In the genomic region with DNA sequence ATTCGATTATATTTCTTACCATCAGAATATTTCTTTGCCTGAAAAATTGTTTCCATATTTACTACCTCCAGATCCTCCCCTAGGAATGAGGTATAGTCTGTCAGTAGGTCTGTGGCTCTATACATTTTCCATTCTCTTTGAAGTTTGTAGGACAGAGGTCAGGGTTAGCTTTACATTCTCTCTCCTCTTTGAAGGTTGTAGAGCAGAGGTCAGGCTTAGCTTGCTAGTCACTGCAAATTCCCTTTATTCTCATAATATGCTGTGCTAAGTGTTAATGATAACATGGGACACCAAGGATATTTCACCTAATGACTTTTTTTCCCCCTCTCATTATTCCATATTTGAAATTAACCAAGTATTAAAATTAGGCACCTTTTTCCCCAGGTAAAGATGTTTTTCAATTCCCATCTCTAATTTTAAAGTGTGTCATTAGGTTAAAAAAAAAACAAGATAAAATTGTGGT, we compare ENCODE assay signal across 1 cellular context.
TF ChIP-seq lines count a peak whose summit lies in the region.

No MANE protein-coding gene starts in this region.

TF ChIP-seq in HepG2, 621 proteins besides CTCF, POLR2A, EP300 and RAD21 (continued from another document and continues in another):
- TF ChIP-seq, protein P1, sequence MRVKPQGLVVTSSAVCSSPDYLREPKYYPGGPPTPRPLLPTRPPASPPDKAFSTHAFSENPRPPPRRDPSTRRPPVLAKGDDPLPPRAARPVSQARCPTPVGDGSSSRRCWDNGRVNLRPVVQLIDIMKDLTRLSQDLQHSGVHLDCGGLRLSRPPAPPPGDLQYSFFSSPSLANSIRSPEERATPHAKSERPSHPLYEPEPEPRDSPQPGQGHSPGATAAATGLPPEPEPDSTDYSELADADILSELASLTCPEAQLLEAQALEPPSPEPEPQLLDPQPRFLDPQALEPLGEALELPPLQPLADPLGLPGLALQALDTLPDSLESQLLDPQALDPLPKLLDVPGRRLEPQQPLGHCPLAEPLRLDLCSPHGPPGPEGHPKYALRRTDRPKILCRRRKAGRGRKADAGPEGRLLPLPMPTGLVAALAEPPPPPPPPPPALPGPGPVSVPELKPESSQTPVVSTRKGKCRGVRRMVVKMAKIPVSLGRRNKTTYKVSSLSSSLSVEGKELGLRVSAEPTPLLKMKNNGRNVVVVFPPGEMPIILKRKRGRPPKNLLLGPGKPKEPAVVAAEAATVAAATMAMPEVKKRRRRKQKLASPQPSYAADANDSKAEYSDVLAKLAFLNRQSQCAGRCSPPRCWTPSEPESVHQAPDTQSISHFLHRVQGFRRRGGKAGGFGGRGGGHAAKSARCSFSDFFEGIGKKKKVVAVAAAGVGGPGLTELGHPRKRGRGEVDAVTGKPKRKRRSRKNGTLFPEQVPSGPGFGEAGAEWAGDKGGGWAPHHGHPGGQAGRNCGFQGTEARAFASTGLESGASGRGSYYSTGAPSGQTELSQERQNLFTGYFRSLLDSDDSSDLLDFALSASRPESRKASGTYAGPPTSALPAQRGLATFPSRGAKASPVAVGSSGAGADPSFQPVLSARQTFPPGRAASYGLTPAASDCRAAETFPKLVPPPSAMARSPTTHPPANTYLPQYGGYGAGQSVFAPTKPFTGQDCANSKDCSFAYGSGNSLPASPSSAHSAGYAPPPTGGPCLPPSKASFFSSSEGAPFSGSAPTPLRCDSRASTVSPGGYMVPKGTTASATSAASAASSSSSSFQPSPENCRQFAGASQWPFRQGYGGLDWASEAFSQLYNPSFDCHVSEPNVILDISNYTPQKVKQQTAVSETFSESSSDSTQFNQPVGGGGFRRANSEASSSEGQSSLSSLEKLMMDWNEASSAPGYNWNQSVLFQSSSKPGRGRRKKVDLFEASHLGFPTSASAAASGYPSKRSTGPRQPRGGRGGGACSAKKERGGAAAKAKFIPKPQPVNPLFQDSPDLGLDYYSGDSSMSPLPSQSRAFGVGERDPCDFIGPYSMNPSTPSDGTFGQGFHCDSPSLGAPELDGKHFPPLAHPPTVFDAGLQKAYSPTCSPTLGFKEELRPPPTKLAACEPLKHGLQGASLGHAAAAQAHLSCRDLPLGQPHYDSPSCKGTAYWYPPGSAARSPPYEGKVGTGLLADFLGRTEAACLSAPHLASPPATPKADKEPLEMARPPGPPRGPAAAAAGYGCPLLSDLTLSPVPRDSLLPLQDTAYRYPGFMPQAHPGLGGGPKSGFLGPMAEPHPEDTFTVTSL (CRISPR knock-in tag; IDR thresholded peaks at IDR 0.05; ENCODE audit: borderline replicate concordance) = peak; percentile 99
- TF ChIP-seq CBX2 (IDR thresholded peaks at IDR 0.05; ENCODE audit: low read depth, low read length) = no peak
- TF ChIP-seq CBX2 (CRISPR knock-in tag; IDR thresholded peaks at IDR 0.05; ENCODE audit: low read depth) = no peak
- TF ChIP-seq ZFP1 (CRISPR knock-in tag; IDR thresholded peaks at IDR 0.05) = no peak
- no peak for TF ChIP-seq ZNF207 (IDR thresholded peaks at IDR 0.05; ENCODE audit: borderline replicate concordance)
- TF ChIP-seq POLR2AphosphoS2 (IDR thresholded peaks at IDR 0.05; ENCODE audit: low read depth, low read length) = no peak
- TF ChIP-seq YY1 (IDR thresholded peaks at IDR 0.05; ENCODE audit: insufficient read depth, insufficient replicate concordance, low read depth, low read length) = no peak
- TF ChIP-seq ZNF496 (CRISPR knock-in tag; IDR thresholded peaks at IDR 0.05; ENCODE audit: insufficient replicate concordance) = no peak
- TF ChIP-seq AGO2 (optimal IDR thresholded peaks at IDR 0.05; ENCODE audit: low read depth, low read length) = no peak
- TF ChIP-seq, protein P2, sequence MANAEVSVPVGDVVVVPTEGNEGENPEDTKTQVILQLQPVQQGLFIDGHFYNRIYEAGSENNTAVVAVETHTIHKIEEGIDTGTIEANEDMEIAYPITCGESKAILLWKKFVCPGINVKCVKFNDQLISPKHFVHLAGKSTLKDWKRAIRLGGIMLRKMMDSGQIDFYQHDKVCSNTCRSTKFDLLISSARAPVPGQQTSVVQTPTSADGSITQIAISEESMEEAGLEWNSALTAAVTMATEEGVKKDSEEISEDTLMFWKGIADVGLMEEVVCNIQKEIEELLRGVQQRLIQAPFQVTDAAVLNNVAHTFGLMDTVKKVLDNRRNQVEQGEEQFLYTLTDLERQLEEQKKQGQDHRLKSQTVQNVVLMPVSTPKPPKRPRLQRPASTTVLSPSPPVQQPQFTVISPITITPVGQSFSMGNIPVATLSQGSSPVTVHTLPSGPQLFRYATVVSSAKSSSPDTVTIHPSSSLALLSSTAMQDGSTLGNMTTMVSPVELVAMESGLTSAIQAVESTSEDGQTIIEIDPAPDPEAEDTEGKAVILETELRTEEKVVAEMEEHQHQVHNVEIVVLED (CRISPR knock-in tag; IDR thresholded peaks at IDR 0.05; ENCODE audit: borderline replicate concordance) = 0 out of 2 replicates have a peak, but pooled peaks have one; percentile 25
- no peak for TF ChIP-seq MEF2D (CRISPR knock-in tag; IDR thresholded peaks at IDR 0.05)
- TF ChIP-seq STAT5B (CRISPR knock-in tag; IDR thresholded peaks at IDR 0.05) = no peak
- no peak for TF ChIP-seq GPN1 (CRISPR knock-in tag; IDR thresholded peaks at IDR 0.05; ENCODE audit: borderline replicate concordance)
- TF ChIP-seq SOX5 (CRISPR knock-in tag; IDR thresholded peaks at IDR 0.05; ENCODE audit: borderline replicate concordance) = peak; percentile 94
- no peak for TF ChIP-seq XBP1 (CRISPR knock-in tag; IDR thresholded peaks at IDR 0.05)
- TF ChIP-seq ZSCAN12 (CRISPR knock-in tag; IDR thresholded peaks at IDR 0.05) = 0 out of 2 replicates have a peak, but pooled peaks have one; percentile 60
- TF ChIP-seq ZBTB20 (CRISPR knock-in tag; IDR thresholded peaks at IDR 0.05; ENCODE audit: borderline replicate concordance, low read depth) = peak; percentile 100
- TF ChIP-seq NFE2L2 (IDR thresholded peaks at IDR 0.05; ENCODE audit: low read length) = no peak
- TF ChIP-seq, protein P3, sequence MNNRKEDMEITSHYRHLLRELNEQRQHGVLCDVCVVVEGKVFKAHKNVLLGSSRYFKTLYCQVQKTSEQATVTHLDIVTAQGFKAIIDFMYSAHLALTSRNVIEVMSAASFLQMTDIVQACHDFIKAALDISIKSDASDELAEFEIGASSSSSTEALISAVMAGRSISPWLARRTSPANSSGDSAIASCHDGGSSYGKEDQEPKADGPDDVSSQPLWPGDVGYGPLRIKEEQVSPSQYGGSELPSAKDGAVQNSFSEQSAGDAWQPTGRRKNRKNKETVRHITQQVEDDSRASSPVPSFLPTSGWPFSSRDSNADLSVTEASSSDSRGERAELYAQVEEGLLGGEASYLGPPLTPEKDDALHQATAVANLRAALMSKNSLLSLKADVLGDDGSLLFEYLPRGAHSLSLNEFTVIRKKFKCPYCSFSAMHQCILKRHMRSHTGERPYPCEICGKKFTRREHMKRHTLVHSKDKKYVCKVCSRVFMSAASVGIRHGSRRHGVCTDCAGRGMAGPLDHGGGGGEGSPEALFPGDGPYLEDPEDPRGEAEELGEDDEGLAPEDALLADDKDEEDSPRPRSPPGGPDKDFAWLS (CRISPR knock-in tag; IDR thresholded peaks at IDR 0.05; ENCODE audit: borderline replicate concordance) = no peak
- no peak for TF ChIP-seq ATF7 (IDR thresholded peaks at IDR 0.05)
- no peak for TF ChIP-seq ATF7 (CRISPR knock-in tag; IDR thresholded peaks at IDR 0.05)
- no peak for TF ChIP-seq ZNF432 (CRISPR knock-in tag; IDR thresholded peaks at IDR 0.05; ENCODE audit: borderline replicate concordance)
- TF ChIP-seq, protein P4, sequence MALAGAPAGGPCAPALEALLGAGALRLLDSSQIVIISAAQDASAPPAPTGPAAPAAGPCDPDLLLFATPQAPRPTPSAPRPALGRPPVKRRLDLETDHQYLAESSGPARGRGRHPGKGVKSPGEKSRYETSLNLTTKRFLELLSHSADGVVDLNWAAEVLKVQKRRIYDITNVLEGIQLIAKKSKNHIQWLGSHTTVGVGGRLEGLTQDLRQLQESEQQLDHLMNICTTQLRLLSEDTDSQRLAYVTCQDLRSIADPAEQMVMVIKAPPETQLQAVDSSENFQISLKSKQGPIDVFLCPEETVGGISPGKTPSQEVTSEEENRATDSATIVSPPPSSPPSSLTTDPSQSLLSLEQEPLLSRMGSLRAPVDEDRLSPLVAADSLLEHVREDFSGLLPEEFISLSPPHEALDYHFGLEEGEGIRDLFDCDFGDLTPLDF (CRISPR knock-in tag; IDR thresholded peaks at IDR 0.05) = no peak
- TF ChIP-seq ZNF776 (CRISPR knock-in tag; IDR thresholded peaks at IDR 0.05) = no peak
- no peak for TF ChIP-seq KDM5B (CRISPR knock-in tag; IDR thresholded peaks at IDR 0.05; ENCODE audit: borderline replicate concordance)
- TF ChIP-seq ZBTB3 (CRISPR knock-in tag; IDR thresholded peaks at IDR 0.05; ENCODE audit: borderline replicate concordance, low read depth) = no peak
- peak; percentile 73; the same call in 1 of the 2 replicates for TF ChIP-seq EHMT2 (IDR thresholded peaks at IDR 0.05; ENCODE audit: borderline replicate concordance, low read depth, low read length)
- TF ChIP-seq ZFP36L1 (CRISPR knock-in tag; IDR thresholded peaks at IDR 0.05) = no peak
- TF ChIP-seq, protein P5, sequence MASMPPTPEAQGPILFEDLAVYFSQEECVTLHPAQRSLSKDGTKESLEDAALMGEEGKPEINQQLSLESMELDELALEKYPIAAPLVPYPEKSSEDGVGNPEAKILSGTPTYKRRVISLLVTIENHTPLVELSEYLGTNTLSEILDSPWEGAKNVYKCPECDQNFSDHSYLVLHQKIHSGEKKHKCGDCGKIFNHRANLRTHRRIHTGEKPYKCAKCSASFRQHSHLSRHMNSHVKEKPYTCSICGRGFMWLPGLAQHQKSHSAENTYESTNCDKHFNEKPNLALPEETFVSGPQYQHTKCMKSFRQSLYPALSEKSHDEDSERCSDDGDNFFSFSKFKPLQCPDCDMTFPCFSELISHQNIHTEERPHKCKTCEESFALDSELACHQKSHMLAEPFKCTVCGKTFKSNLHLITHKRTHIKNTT (CRISPR knock-in tag; IDR thresholded peaks at IDR 0.05) = no peak
- TF ChIP-seq ZNF274 (CRISPR knock-in tag; IDR thresholded peaks at IDR 0.05) = no peak
- TF ChIP-seq DR1 (CRISPR knock-in tag; IDR thresholded peaks at IDR 0.05) = no peak
- no peak for TF ChIP-seq NFKBIZ (CRISPR knock-in tag; IDR thresholded peaks at IDR 0.05)
- TF ChIP-seq, protein P6, sequence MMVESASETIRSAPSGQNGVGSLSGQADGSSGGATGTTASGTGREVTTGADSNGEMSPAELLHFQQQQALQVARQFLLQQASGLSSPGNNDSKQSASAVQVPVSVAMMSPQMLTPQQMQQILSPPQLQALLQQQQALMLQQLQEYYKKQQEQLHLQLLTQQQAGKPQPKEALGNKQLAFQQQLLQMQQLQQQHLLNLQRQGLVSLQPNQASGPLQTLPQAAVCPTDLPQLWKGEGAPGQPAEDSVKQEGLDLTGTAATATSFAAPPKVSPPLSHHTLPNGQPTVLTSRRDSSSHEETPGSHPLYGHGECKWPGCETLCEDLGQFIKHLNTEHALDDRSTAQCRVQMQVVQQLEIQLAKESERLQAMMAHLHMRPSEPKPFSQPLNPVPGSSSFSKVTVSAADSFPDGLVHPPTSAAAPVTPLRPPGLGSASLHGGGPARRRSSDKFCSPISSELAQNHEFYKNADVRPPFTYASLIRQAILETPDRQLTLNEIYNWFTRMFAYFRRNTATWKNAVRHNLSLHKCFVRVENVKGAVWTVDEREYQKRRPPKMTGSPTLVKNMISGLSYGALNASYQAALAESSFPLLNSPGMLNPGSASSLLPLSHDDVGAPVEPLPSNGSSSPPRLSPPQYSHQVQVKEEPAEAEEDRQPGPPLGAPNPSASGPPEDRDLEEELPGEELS (CRISPR knock-in tag; IDR thresholded peaks at IDR 0.05) = peak; percentile 79
- no peak for TF ChIP-seq FOXM1 (CRISPR knock-in tag; IDR thresholded peaks at IDR 0.05)
- peak; percentile 91 for TF ChIP-seq DPF2 (CRISPR knock-in tag; IDR thresholded peaks at IDR 0.05; ENCODE audit: borderline replicate concordance, low read depth)
- no peak for TF ChIP-seq GATAD1 (CRISPR knock-in tag; IDR thresholded peaks at IDR 0.05)
- no peak for TF ChIP-seq SRF (IDR thresholded peaks at IDR 0.05; ENCODE audit: low read depth, low read length)
- TF ChIP-seq ZNF232 (CRISPR knock-in tag; IDR thresholded peaks at IDR 0.05; ENCODE audit: borderline replicate concordance) = no peak
- 0 out of 3 replicates have a peak, but pooled peaks have one; percentile 25 for TF ChIP-seq MXI1 (IDR thresholded peaks at IDR 0.05; ENCODE audit: borderline replicate concordance, low read depth, low read length)
- 0 out of 2 replicates have a peak, but pooled peaks have one; percentile 14 for TF ChIP-seq ZKSCAN8 (CRISPR knock-in tag; IDR thresholded peaks at IDR 0.05; ENCODE audit: borderline replicate concordance)
- TF ChIP-seq ZNF205 (CRISPR knock-in tag; IDR thresholded peaks at IDR 0.05) = no peak
- TF ChIP-seq, protein P7, sequence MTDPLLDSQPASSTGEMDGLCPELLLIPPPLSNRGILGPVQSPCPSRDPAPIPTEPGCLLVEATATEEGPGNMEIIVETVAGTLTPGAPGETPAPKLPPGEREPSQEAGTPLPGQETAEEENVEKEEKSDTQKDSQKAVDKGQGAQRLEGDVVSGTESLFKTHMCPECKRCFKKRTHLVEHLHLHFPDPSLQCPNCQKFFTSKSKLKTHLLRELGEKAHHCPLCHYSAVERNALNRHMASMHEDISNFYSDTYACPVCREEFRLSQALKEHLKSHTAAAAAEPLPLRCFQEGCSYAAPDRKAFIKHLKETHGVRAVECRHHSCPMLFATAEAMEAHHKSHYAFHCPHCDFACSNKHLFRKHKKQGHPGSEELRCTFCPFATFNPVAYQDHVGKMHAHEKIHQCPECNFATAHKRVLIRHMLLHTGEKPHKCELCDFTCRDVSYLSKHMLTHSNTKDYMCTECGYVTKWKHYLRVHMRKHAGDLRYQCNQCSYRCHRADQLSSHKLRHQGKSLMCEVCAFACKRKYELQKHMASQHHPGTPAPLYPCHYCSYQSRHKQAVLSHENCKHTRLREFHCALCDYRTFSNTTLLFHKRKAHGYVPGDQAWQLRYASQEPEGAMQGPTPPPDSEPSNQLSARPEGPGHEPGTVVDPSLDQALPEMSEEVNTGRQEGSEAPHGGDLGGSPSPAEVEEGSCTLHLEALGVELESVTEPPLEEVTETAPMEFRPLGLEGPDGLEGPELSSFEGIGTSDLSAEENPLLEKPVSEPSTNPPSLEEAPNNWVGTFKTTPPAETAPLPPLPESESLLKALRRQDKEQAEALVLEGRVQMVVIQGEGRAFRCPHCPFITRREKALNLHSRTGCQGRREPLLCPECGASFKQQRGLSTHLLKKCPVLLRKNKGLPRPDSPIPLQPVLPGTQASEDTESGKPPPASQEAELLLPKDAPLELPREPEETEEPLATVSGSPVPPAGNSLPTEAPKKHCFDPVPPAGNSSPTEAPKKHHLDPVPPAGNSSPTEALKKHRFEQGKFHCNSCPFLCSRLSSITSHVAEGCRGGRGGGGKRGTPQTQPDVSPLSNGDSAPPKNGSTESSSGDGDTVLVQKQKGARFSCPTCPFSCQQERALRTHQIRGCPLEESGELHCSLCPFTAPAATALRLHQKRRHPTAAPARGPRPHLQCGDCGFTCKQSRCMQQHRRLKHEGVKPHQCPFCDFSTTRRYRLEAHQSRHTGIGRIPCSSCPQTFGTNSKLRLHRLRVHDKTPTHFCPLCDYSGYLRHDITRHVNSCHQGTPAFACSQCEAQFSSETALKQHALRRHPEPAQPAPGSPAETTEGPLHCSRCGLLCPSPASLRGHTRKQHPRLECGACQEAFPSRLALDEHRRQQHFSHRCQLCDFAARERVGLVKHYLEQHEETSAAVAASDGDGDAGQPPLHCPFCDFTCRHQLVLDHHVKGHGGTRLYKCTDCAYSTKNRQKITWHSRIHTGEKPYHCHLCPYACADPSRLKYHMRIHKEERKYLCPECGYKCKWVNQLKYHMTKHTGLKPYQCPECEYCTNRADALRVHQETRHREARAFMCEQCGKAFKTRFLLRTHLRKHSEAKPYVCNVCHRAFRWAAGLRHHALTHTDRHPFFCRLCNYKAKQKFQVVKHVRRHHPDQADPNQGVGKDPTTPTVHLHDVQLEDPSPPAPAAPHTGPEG (CRISPR knock-in tag; IDR thresholded peaks at IDR 0.05) = no peak
- TF ChIP-seq THAP11 (CRISPR knock-in tag; IDR thresholded peaks at IDR 0.05) = 0 out of 2 replicates have a peak, but pooled peaks have one; percentile 28
